17 cellular contexts compared by ENCODE assay signal in genomic region chr3:129722527-129722926, GRCh38.
A peak's percentile ranks its signal among the peaks of the same experiment; 100 is the strongest.
DNase-seq lines count a peak whose midpoint lies in the region; ATAC-seq, FAIRE-seq and TF ChIP-seq lines count a peak whose summit lies in the region.
"Had no signal": no experiment of that assay in that cellular context is flagged by ENCODE, and none has a peak within 500 bp of the region (broad histone marks: within the 10 kb centered on the region; RNA-seq: fewer than 3 reads in every experiment).

No MANE protein-coding gene starts in this region.

- DNase-seq in NCI-H146 (lab: John Stamatoyannopoulos, UW): peak; percentile 4
- DNase-seq in NCI-H146 treated with DMSO at 0.1 percent for 48 hours (lab: John Stamatoyannopoulos, UW; ENCODE audit: unreplicated experiment): no peak
- no peak for DNase-seq in astrocyte (ENCODE audit: low read depth)
- no peak for DNase-seq in mesenchymal stem cell
- no peak for DNase-seq in sciatic nerve (ENCODE audit: low spot score)
- DNase-seq in SJCRH30: no peak
- DNase-seq in stimulated activated naive CD8-positive, alpha-beta T cell treated with anti-CD3 and anti-CD28 coated beads, Interleukin-15, amount 100 ng/mL, for 72 hours: no peak
- DNase-seq: 8988T, DMS153, EL, H7, NCI-H1417 treated with DMSO at 0.1 percent for 48 hours, NCI-H2081, NCI-H526, RPMI8226 had no signal

- H3K4ac ChIP-seq in mesenchymal stem cell (ENCODE audit: low read depth in 1 of 2, low read length in 2 of 2): no peak overlapping the region

- H3K36me3 Mint-ChIP-seq in astrocyte (ENCODE audit: low read depth, unreplicated experiment): no peaks in the 10 kb centered on the region

- H3K9ac ChIP-seq in astrocyte (ENCODE audit: low read length): no peak overlapping the region
- H3K9ac ChIP-seq in mesenchymal stem cell (ENCODE audit: low read length): peak overlapping the region; percentile 86
- H3K9ac ChIP-seq in skeletal muscle satellite cell (ENCODE audit: low read depth, low read length): no peak overlapping the region
- H3K9ac ChIP-seq: BLaER1 treated with 17β-estradiol and CSF1 and Interleukin-3, amounts not matched to agents 10 nM and 100 nM had no signal

- no peak overlapping the region for H2BK5ac ChIP-seq in mesenchymal stem cell (ENCODE audit: low read depth, low read length, poor library complexity, severe bottlenecking)

- ATAC-seq in sciatic nerve: no peak
- ATAC-seq in stimulated activated naive CD8-positive, alpha-beta T cell treated with anti-CD3 and anti-CD28 coated beads, Interleukin-15, amount 100 ng/mL, for 72 hours: no peak

- intact Hi-C loops in sciatic nerve (cut with DNase I): no loop called here

- H3K27ac Mint-ChIP-seq in astrocyte (ENCODE audit: unreplicated experiment): peak overlapping the region; percentile 63
- no peak overlapping the region for H3K27ac Mint-ChIP-seq in stimulated activated naive CD8-positive, alpha-beta T cell treated with anti-CD3 and anti-CD28 coated beads, Interleukin-15, amount 100 ng/mL, for 72 hours

- no peak overlapping the region for H2BK15ac ChIP-seq in mesenchymal stem cell (ENCODE audit: low read depth, poor library complexity, severe bottlenecking)

- no peak overlapping the region for H3K4me2 ChIP-seq in astrocyte (ENCODE audit: low read length)
- no peak overlapping the region for H3K4me2 ChIP-seq in mesenchymal stem cell (ENCODE audit: low read length, poor library complexity, severe bottlenecking)
- H3K4me2 ChIP-seq in skeletal muscle satellite cell (ENCODE audit: low read length): peak overlapping the region; percentile 72
- H3K4me2 ChIP-seq: BLaER1 treated with 17β-estradiol and CSF1 and Interleukin-3, amounts not matched to agents 10 nM and 100 nM had no signal

- H4K91ac ChIP-seq in mesenchymal stem cell (ENCODE audit: low read length): no peak overlapping the region

- no peak overlapping the region for H2AK5ac ChIP-seq in mesenchymal stem cell (ENCODE audit: low read length, severe bottlenecking)

- no peak overlapping the region for H3K18ac ChIP-seq in mesenchymal stem cell (ENCODE audit: low read depth in 1 of 2, low read length in 2 of 2)

- H3K27ac ChIP-seq in astrocyte (ENCODE audit: low read depth, low read length) (no peak overlapping the region), mesenchymal stem cell (ENCODE audit: low read length, poor library complexity, severe bottlenecking) (no peak overlapping the region), SJCRH30 (no peak overlapping the region)
- H3K27ac ChIP-seq: BLaER1 treated with 17β-estradiol and CSF1 and Interleukin-3, amounts not matched to agents 10 nM and 100 nM had no signal

- H3K4me1 Mint-ChIP-seq in astrocyte (ENCODE audit: low read depth, unreplicated experiment): peaks cover 26% of the 10 kb centered on the region
- no peaks in the 10 kb centered on the region for H3K4me1 Mint-ChIP-seq in stimulated activated naive CD8-positive, alpha-beta T cell treated with anti-CD3 and anti-CD28 coated beads, Interleukin-15, amount 100 ng/mL, for 72 hours

- H3K4me1 ChIP-seq in astrocyte (ENCODE audit: insufficient read depth, low read length): no peaks in the 10 kb centered on the region
- H3K4me1 ChIP-seq in mesenchymal stem cell (ENCODE audit: control insufficient read depth, insufficient read depth, low read depth, low read length): peaks cover 2% of the 10 kb centered on the region
- peaks cover 21% of the 10 kb centered on the region for H3K4me1 ChIP-seq in skeletal muscle satellite cell (ENCODE audit: control insufficient read depth, insufficient read depth, low read length)
- peaks cover 12% of the 10 kb centered on the region for H3K4me1 ChIP-seq in SJCRH30

- peaks cover 27% of the 10 kb centered on the region for H3K79me1 ChIP-seq in mesenchymal stem cell (replicated peaks; ENCODE audit: low read length, poor library complexity, severe bottlenecking)

- no peak overlapping the region for H3K14ac ChIP-seq in mesenchymal stem cell (ENCODE audit: low read length in 2 of 2)

- no peak overlapping the region for H4K8ac ChIP-seq in mesenchymal stem cell (ENCODE audit: low read length)

- no peak for FAIRE-seq in astrocyte (lab: Jason Lieb, UNC)

- no peak overlapping the region for H2AFZ ChIP-seq in astrocyte (ENCODE audit: low read depth, low read length)
- H2AFZ ChIP-seq in mesenchymal stem cell (ENCODE audit: low read depth, low read length): no peak overlapping the region

- H3K9me3 Mint-ChIP-seq in astrocyte (ENCODE audit: unreplicated experiment): peaks cover 2% of the 10 kb centered on the region
- H3K9me3 Mint-ChIP-seq in stimulated activated naive CD8-positive, alpha-beta T cell treated with anti-CD3 and anti-CD28 coated beads, Interleukin-15, amount 100 ng/mL, for 72 hours: no peaks in the 10 kb centered on the region

- no peaks in the 10 kb centered on the region for H3K27me3 ChIP-seq in astrocyte (ENCODE audit: insufficient read depth, low read length)
- no peaks in the 10 kb centered on the region for H3K27me3 ChIP-seq in mesenchymal stem cell (ENCODE audit: control insufficient read depth in 1 of 2, insufficient read depth in 1 of 2, low read length in 2 of 2)
- no peaks in the 10 kb centered on the region for H3K27me3 ChIP-seq in skeletal muscle satellite cell (ENCODE audit: control insufficient read depth, insufficient read depth, low read length)
- H3K27me3 ChIP-seq in SJCRH30: no peaks in the 10 kb centered on the region
- H3K27me3 ChIP-seq: BLaER1 treated with 17β-estradiol and CSF1 and Interleukin-3, amounts not matched to agents 10 nM and 100 nM had no signal

- no peaks in the 10 kb centered on the region for H3K36me3 ChIP-seq in astrocyte (ENCODE audit: insufficient read depth, low read length)
- H3K36me3 ChIP-seq in mesenchymal stem cell (ENCODE audit: control insufficient read depth in 1 of 2, insufficient read depth in 2 of 2, low read depth in 1 of 2, low read length in 2 of 2): no peaks in the 10 kb centered on the region
- H3K36me3 ChIP-seq in skeletal muscle satellite cell (ENCODE audit: insufficient read depth, low read length): no peaks in the 10 kb centered on the region
- H3K36me3 ChIP-seq in SJCRH30: no peaks in the 10 kb centered on the region
- H3K36me3 ChIP-seq: BLaER1 treated with 17β-estradiol and CSF1 and Interleukin-3, amounts not matched to agents 10 nM and 100 nM had no signal

- no peak overlapping the region for H2BK120ac ChIP-seq in mesenchymal stem cell (ENCODE audit: low read depth, low read length)

- H3K9me3 ChIP-seq in astrocyte (ENCODE audit: insufficient read depth, low read depth, low read length) (no peaks in the 10 kb centered on the region), mesenchymal stem cell (ENCODE audit: control insufficient read depth, low read length) (no peaks in the 10 kb centered on the region), skeletal muscle satellite cell (replicated peaks; ENCODE audit: low read length) (no peaks in the 10 kb centered on the region), SJCRH30 (replicated peaks) (no peaks in the 10 kb centered on the region; the same call in none of the 2 replicates)
- H3K9me3 ChIP-seq: BLaER1 treated with 17β-estradiol and CSF1 and Interleukin-3, amounts not matched to agents 10 nM and 100 nM had no signal

- H2BK12ac ChIP-seq in mesenchymal stem cell (ENCODE audit: low read length in 2 of 2): no peak overlapping the region

- no peak overlapping the region for H3K4me3 Mint-ChIP-seq in astrocyte (ENCODE audit: unreplicated experiment)
- H3K4me3 Mint-ChIP-seq in stimulated activated naive CD8-positive, alpha-beta T cell treated with anti-CD3 and anti-CD28 coated beads, Interleukin-15, amount 100 ng/mL, for 72 hours: no peak overlapping the region

- H3K27me3 Mint-ChIP-seq in astrocyte (ENCODE audit: low read depth, unreplicated experiment): no peaks in the 10 kb centered on the region
- H3K27me3 Mint-ChIP-seq in stimulated activated naive CD8-positive, alpha-beta T cell treated with anti-CD3 and anti-CD28 coated beads, Interleukin-15, amount 100 ng/mL, for 72 hours: no peaks in the 10 kb centered on the region

- H3K23ac ChIP-seq in mesenchymal stem cell (ENCODE audit: low read length in 2 of 2): no peak overlapping the region

- H4K20me1 ChIP-seq in astrocyte (ENCODE audit: insufficient read depth, low read length): peaks cover 15% of the 10 kb centered on the region

- H3K4me3 ChIP-seq in astrocyte (ENCODE audit: insufficient read depth, low read depth, low read length) (no peak overlapping the region), mesenchymal stem cell (ENCODE audit: insufficient read depth in 1 of 2, low read depth in 1 of 2, low read length in 2 of 2) (peak overlapping the region in 1 of 2 experiments; percentile 58), skeletal muscle satellite cell (ENCODE audit: low read length) (no peak overlapping the region), SJCRH30 (no peak overlapping the region)
- H3K4me3 ChIP-seq: BLaER1 treated with 17β-estradiol and CSF1 and Interleukin-3, amounts not matched to agents 10 nM and 100 nM had no signal

- peaks cover 12% of the 10 kb centered on the region for H3K79me2 ChIP-seq in astrocyte (ENCODE audit: insufficient read depth, low read length)

- no peak for TF ChIP-seq CTCF in astrocyte (IDR thresholded peaks at IDR 0.05; ENCODE audit: insufficient read depth, low read depth, low read length)
